Comparison of ENCODE assay signal across 8 cellular contexts in the genomic region with DNA sequence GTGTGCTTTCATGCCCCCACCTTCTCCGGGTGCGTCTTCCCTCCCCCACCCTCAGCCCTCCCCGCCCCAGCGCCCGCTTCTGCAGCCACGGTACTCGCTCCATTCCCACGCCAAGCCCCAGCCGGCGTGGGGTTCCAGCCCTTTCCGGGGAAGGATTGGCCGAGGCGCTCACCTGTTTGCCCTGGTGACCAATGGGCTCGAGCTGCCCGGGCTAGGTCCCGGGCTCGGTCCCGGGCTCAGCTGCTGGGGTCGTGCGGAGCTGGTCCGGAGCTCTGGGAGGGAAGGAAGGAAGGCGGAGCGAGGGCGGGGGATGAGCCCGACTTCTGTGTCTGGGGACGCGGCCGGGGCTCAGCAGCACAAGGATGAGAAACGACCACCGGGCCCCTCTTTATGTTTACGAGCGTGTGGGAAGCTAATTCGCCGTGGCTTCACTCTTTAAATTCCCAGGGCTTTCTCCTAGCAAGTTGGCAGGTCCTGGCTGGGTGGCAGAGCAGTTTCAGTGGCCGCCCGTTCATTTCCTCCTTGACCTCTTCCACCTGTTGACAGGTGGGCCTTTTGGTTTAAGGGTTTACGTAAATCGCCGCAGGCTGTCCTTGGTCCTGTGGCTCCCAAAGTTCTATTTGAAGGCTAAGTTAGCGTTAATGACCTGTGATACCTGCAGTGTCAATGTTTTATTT. TPM values are rescaled to one million over a fixed set of nuclear protein-coding genes. Genes with fewer than 3 reads are reported as not detected.
DNase-seq lines count a peak whose midpoint lies in the region; ATAC-seq and TF ChIP-seq lines count a peak whose summit lies in the region.

A gene with protein sequence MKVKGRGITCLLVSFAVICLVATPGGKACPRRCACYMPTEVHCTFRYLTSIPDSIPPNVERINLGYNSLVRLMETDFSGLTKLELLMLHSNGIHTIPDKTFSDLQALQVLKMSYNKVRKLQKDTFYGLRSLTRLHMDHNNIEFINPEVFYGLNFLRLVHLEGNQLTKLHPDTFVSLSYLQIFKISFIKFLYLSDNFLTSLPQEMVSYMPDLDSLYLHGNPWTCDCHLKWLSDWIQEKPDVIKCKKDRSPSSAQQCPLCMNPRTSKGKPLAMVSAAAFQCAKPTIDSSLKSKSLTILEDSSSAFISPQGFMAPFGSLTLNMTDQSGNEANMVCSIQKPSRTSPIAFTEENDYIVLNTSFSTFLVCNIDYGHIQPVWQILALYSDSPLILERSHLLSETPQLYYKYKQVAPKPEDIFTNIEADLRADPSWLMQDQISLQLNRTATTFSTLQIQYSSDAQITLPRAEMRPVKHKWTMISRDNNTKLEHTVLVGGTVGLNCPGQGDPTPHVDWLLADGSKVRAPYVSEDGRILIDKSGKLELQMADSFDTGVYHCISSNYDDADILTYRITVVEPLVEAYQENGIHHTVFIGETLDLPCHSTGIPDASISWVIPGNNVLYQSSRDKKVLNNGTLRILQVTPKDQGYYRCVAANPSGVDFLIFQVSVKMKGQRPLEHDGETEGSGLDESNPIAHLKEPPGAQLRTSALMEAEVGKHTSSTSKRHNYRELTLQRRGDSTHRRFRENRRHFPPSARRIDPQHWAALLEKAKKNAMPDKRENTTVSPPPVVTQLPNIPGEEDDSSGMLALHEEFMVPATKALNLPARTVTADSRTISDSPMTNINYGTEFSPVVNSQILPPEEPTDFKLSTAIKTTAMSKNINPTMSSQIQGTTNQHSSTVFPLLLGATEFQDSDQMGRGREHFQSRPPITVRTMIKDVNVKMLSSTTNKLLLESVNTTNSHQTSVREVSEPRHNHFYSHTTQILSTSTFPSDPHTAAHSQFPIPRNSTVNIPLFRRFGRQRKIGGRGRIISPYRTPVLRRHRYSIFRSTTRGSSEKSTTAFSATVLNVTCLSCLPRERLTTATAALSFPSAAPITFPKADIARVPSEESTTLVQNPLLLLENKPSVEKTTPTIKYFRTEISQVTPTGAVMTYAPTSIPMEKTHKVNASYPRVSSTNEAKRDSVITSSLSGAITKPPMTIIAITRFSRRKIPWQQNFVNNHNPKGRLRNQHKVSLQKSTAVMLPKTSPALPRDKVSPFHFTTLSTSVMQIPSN (N-terminal part only) (minus strand): TSS at position 288 of the 677 bp plus-strand sequence. CDS start 2,352 bp downstream, outside the sequence.

- H4K20me1 ChIP-seq in smooth muscle cell (ENCODE audit: low read depth): no peaks in the 10 kb centered on the region

- no peaks in the 10 kb centered on the region for H3K4me1 ChIP-seq in iPS-20b (ENCODE audit: insufficient read depth, low read length)
- no peaks in the 10 kb centered on the region for H3K4me1 ChIP-seq in smooth muscle cell (ENCODE audit: low read depth)

- no peaks in the 10 kb centered on the region for H3K36me3 ChIP-seq in iPS-20b (ENCODE audit: insufficient read depth, low read depth, low read length)
- H3K36me3 ChIP-seq in smooth muscle cell (ENCODE audit: low read depth): no peaks in the 10 kb centered on the region

- WGBS in smooth muscle cell (ENCODE audit: low lambda C conversion rate): 10% methylated on average over 36 of the region's 40 CpGs

- ATAC-seq in activated naive CD8-positive, alpha-beta T cell treated with anti-CD3 and anti-CD28 coated beads, Interleukin-2, amount 10 ng/mL, durations not matched to agents 7 days and 5 days (ENCODE audit: low read depth): no peak
- ATAC-seq in activated CD8-positive, alpha-beta T cell treated with anti-CD3 and anti-CD28 coated beads, Interleukin-2, amount 10 ng/mL, durations not matched to agents 7 days and 5 days: no peak
- ATAC-seq in HG03469 (IDR thresholded peaks at IDR 0.05; ENCODE audit: unreplicated experiment) (no peak), GM18505 (IDR thresholded peaks at IDR 0.05; ENCODE audit: unreplicated experiment) (no peak)

- peak within 1 kb of the TSS; percentile 57 for H3K4me3 Mint-ChIP-seq in HFFc6
- H3K4me3 Mint-ChIP-seq in activated naive CD8-positive, alpha-beta T cell treated with anti-CD3 and anti-CD28 coated beads, Interleukin-2, amount 10 ng/mL, durations not matched to agents 7 days and 5 days: peak within 1 kb of the TSS; percentile 42
- H3K4me3 Mint-ChIP-seq in activated CD8-positive, alpha-beta T cell treated with anti-CD3 and anti-CD28 coated beads, Interleukin-2, amount 10 ng/mL, durations not matched to agents 7 days and 5 days: no peak within 1 kb of the TSS

- H3K36me3 Mint-ChIP-seq in HFFc6 (ENCODE audit: low read depth): no peaks in the 10 kb centered on the region
- H3K36me3 Mint-ChIP-seq in activated naive CD8-positive, alpha-beta T cell treated with anti-CD3 and anti-CD28 coated beads, Interleukin-2, amount 10 ng/mL, durations not matched to agents 7 days and 5 days: no peaks in the 10 kb centered on the region
- no peaks in the 10 kb centered on the region for H3K36me3 Mint-ChIP-seq in activated CD8-positive, alpha-beta T cell treated with anti-CD3 and anti-CD28 coated beads, Interleukin-2, amount 10 ng/mL, durations not matched to agents 7 days and 5 days (ENCODE audit: low read depth)

- H3K9ac ChIP-seq in iPS-20b (ENCODE audit: low read depth, low read length): peak within 1 kb of the TSS; percentile 13; the same call in 1 of the 2 replicates
- H3K9ac ChIP-seq in smooth muscle cell (ENCODE audit: low read depth): no peak within 1 kb of the TSS

- H3K27me3 Mint-ChIP-seq in HFFc6 (ENCODE audit: insufficient read depth): peaks cover 12% of the 10 kb centered on the region
- H3K27me3 Mint-ChIP-seq in activated naive CD8-positive, alpha-beta T cell treated with anti-CD3 and anti-CD28 coated beads, Interleukin-2, amount 10 ng/mL, durations not matched to agents 7 days and 5 days: peaks cover 41% of the 10 kb centered on the region
- H3K27me3 Mint-ChIP-seq in activated CD8-positive, alpha-beta T cell treated with anti-CD3 and anti-CD28 coated beads, Interleukin-2, amount 10 ng/mL, durations not matched to agents 7 days and 5 days (ENCODE audit: low read depth): peaks cover 24% of the 10 kb centered on the region

- no peaks in the 10 kb centered on the region for H3K9me3 ChIP-seq in iPS-20b (ENCODE audit: insufficient read depth, low read depth, low read length)
- H3K9me3 ChIP-seq in smooth muscle cell (replicated peaks; ENCODE audit: low read depth): no peaks in the 10 kb centered on the region

- TF ChIP-seq CTCF in HFFc6 (IDR thresholded peaks at IDR 0.05): no peak
- no peak for TF ChIP-seq CTCF in smooth muscle cell (IDR thresholded peaks at IDR 0.05; ENCODE audit: borderline replicate concordance, insufficient read depth, poor library complexity, severe bottlenecking)

- H3K79me2 ChIP-seq in smooth muscle cell (ENCODE audit: low read depth): no peaks in the 10 kb centered on the region

- DNase-seq in HFFc6 (no peak), smooth muscle cell (lab: John Stamatoyannopoulos, UW; ENCODE audit: unreplicated experiment) (no peak), globus pallidus (ENCODE audit: low spot score) (no peak)
- DNase-seq in activated naive CD8-positive, alpha-beta T cell treated with anti-CD3 and anti-CD28 coated beads, Interleukin-2, amount 10 ng/mL, durations not matched to agents 7 days and 5 days: no peak
- DNase-seq in activated CD8-positive, alpha-beta T cell treated with anti-CD3 and anti-CD28 coated beads, Interleukin-2, amount 10 ng/mL, durations not matched to agents 7 days and 5 days: no peak

- no peaks in the 10 kb centered on the region for H3K9me3 Mint-ChIP-seq in HFFc6
- no peaks in the 10 kb centered on the region for H3K9me3 Mint-ChIP-seq in activated naive CD8-positive, alpha-beta T cell treated with anti-CD3 and anti-CD28 coated beads, Interleukin-2, amount 10 ng/mL, durations not matched to agents 7 days and 5 days
- H3K9me3 Mint-ChIP-seq in activated CD8-positive, alpha-beta T cell treated with anti-CD3 and anti-CD28 coated beads, Interleukin-2, amount 10 ng/mL, durations not matched to agents 7 days and 5 days (ENCODE audit: insufficient read depth): no peaks in the 10 kb centered on the region

- POLR2A ChIA-PET in activated naive CD8-positive, alpha-beta T cell treated with anti-CD3 and anti-CD28 coated beads, Interleukin-2, amount 10 ng/mL, durations not matched to agents 7 days and 5 days (lab: Charles Lee): no interaction called here
- POLR2A ChIA-PET in activated CD8-positive, alpha-beta T cell treated with anti-CD3 and anti-CD28 coated beads, Interleukin-2, amount 10 ng/mL, durations not matched to agents 7 days and 5 days (lab: Charles Lee): no interaction called here

- H3K4me3 ChIP-seq in iPS-20b (ENCODE audit: low read length) (peak within 1 kb of the TSS; percentile 61; the same call in 1 of the 2 replicates), smooth muscle cell (peak within 1 kb of the TSS; percentile 67)

- H3K4me1 Mint-ChIP-seq in HFFc6 (ENCODE audit: low read depth): peaks cover 6% of the 10 kb centered on the region; the same call in 1 of the 2 replicates
- H3K4me1 Mint-ChIP-seq in activated naive CD8-positive, alpha-beta T cell treated with anti-CD3 and anti-CD28 coated beads, Interleukin-2, amount 10 ng/mL, durations not matched to agents 7 days and 5 days: peaks cover 2% of the 10 kb centered on the region
- H3K4me1 Mint-ChIP-seq in activated CD8-positive, alpha-beta T cell treated with anti-CD3 and anti-CD28 coated beads, Interleukin-2, amount 10 ng/mL, durations not matched to agents 7 days and 5 days (ENCODE audit: low read depth): no peaks in the 10 kb centered on the region

- H3K27me3 ChIP-seq in iPS-20b (ENCODE audit: insufficient read depth, low read length) (peaks cover 11% of the 10 kb centered on the region), smooth muscle cell (ENCODE audit: low read depth) (peaks cover 18% of the 10 kb centered on the region)

- no peak within 1 kb of the TSS for H3K27ac Mint-ChIP-seq in HFFc6
- no peak within 1 kb of the TSS for H3K27ac Mint-ChIP-seq in activated naive CD8-positive, alpha-beta T cell treated with anti-CD3 and anti-CD28 coated beads, Interleukin-2, amount 10 ng/mL, durations not matched to agents 7 days and 5 days
- no peak within 1 kb of the TSS for H3K27ac Mint-ChIP-seq in activated CD8-positive, alpha-beta T cell treated with anti-CD3 and anti-CD28 coated beads, Interleukin-2, amount 10 ng/mL, durations not matched to agents 7 days and 5 days

- CTCF ChIA-PET in activated CD8-positive, alpha-beta T cell treated with anti-CD3 and anti-CD28 coated beads, Interleukin-2, amount 10 ng/mL, durations not matched to agents 7 days and 5 days (lab: Charles Lee): interaction anchor here (1.2 kb wide), 1 partner anchor 232 kb away, joined by 3 read pairs; no protein-coding TSS in a partner anchor

- peak within 1 kb of the TSS; percentile 95 for H3K4me2 ChIP-seq in smooth muscle cell

- no peak within 1 kb of the TSS for H3K27ac ChIP-seq in iPS-20b (ENCODE audit: low read length)
- no peak within 1 kb of the TSS for H3K27ac ChIP-seq in smooth muscle cell (ENCODE audit: low read depth)

- no peak for TF ChIP-seq POLR2A in GM18505 (IDR thresholded peaks at IDR 0.05; ENCODE audit: borderline replicate concordance, extremely low read depth, insufficient read depth, insufficient read length)

- H3F3A ChIP-seq in smooth muscle cell (ENCODE audit: low read depth): no peaks in the 10 kb centered on the region

- peak within 1 kb of the TSS; percentile 92 for H2AFZ ChIP-seq in smooth muscle cell (ENCODE audit: low read depth)

RNA-seq across cellular contexts. Expression of the gene that starts here (rescaled TPM):
- under 1 TPM in 3 of 6 experiments, not detected in 3; 0.02 to 0.05 (median 0.02) TPM for total RNA-seq in HFFc6 (2021; fragmentation: NEBNext Ultra II Directional; extraction: Animal tissue kit (Norgen Biotek cat#: 25700))
- total RNA-seq in activated naive CD8-positive, alpha-beta T cell treated with anti-CD3 and anti-CD28 coated beads, Interleukin-2, amount 10 ng/mL, durations not matched to agents 7 days and 5 days: not detected
- total RNA-seq in smooth muscle cell: 0.04 and 1.3 TPM in 2 replicates
- polyA plus RNA-seq in smooth muscle cell: not detected in 2 replicates
- total RNA-seq in activated CD8-positive, alpha-beta T cell treated with anti-CD3 and anti-CD28 coated beads, Interleukin-2, amount 10 ng/mL, durations not matched to agents 7 days and 5 days: not detected
